Comparison of ENCODE assay signal across 17 cellular contexts in the genomic region with DNA sequence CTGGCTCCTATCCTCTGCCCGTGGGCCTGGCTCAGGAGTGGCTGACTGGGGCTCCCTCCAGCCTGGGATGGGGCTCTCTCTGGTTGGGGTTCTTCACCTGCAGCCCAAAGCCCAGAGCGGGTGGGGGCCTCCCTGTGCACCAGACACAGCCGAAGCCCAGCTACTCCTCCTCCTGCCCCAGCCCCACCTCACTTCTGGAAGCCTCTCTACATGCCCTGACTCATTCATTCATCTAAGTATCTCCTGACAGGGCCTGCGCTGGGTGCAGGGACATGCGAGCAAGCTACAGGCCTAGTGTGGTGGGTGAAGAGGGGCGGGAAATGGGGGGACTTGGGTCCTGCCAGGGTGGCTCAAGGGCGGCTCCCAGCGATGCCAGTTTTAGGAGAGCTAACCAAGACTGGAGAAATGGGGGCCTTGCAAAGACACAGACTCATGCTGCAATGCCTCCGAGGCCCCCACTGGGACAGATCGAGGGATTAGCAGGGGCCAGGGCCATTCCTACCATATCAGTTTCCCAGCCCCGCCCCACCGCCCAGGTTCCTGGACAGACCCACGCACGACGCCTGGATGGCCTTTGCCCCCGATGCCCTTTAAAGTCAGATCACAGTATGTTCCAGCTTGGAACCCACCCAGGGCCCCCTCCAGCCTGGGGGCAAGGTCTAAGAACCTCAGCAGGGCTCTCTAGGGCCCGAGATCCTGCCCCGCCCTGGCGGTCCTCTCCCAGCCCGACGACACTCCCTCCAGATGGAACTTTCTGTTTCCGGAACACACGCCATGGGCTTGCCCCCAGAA. TPM values are rescaled to one million over a fixed set of nuclear protein-coding genes. Genes with fewer than 3 reads are reported as not detected.
DNase-seq lines count a peak whose midpoint lies in the region; ATAC-seq and TF ChIP-seq lines count a peak whose summit lies in the region.
"Had no signal": no experiment of that assay in that cellular context is flagged by ENCODE, and none has a peak within 500 bp of the region (broad histone marks: within the 10 kb centered on the region; RNA-seq: fewer than 3 reads in every experiment).

No MANE protein-coding gene starts in this region.

- POLR2A ChIA-PET in activated CD4-positive, alpha-beta memory T cell treated with anti-CD3 and anti-CD28 coated beads for 36 hours (lab: Charles Lee) = interaction anchor here (0.8 to 2.0 kb wide), 4 partner anchors 11 to 32 kb away, joined by 3 to 8 read pairs (median 4); partner anchors contain the start of genes JUND and LSM4

- DNase-seq in activated CD8-positive, alpha-beta memory T cell treated with anti-CD3 and anti-CD28 coated beads, Interleukin-2, amount 10 ng/mL, durations not matched to agents 7 days and 5 days = no peak
- DNase-seq in activated CD8-positive, alpha-beta memory T cell treated with anti-CD3 and anti-CD28 coated beads, Interleukin-2, amount 50 U/mL, for 4 hours = no peak
- no peak for DNase-seq in activated CD4-positive, alpha-beta memory T cell treated with anti-CD3 and anti-CD28 coated beads for 36 hours
- no peak for DNase-seq in immature natural killer cell
- no peak for DNase-seq in stomach
- no peak for DNase-seq in foreskin melanocyte
- no peak for DNase-seq in omental fat pad (ENCODE audit: low spot score)
- DNase-seq: activated T-cell treated with anti-CD3 and anti-CD28 coated beads, Interleukin-2, amount 50 U/mL, for 72 hours; amniotic stem cell; dorsolateral prefrontal cortex; GOT3; NCI-H2081; NCI-H446 treated with DMSO at 0.1 percent for 48 hours had no signal

- H3K9me3 Mint-ChIP-seq in activated CD8-positive, alpha-beta memory T cell treated with anti-CD3 and anti-CD28 coated beads, Interleukin-2, amount 10 ng/mL, durations not matched to agents 7 days and 5 days (ENCODE audit: low read depth) = no peaks in the 10 kb centered on the region
- no peaks in the 10 kb centered on the region for H3K9me3 Mint-ChIP-seq in activated CD4-positive, alpha-beta memory T cell treated with anti-CD3 and anti-CD28 coated beads for 36 hours
- H3K9me3 Mint-ChIP-seq in immature natural killer cell = no peaks in the 10 kb centered on the region
- H3K9me3 Mint-ChIP-seq: activated T-cell treated with anti-CD3 and anti-CD28 coated beads, Interleukin-2, amount 50 U/mL, for 72 hours had no signal

- no peaks in the 10 kb centered on the region for H3K9me3 ChIP-seq in stomach
- H3K9me3 ChIP-seq: esophagus muscularis mucosa, right lobe of liver had no signal

- whole genome bisulfite sequencing in stomach, 5 donors = 59 to 79% (median 63%) methylated on average over 16 to 23 of the region's 23 CpGs

- no peak overlapping the region for H3K4me3 ChIP-seq in stomach
- H3K4me3 ChIP-seq: dorsolateral prefrontal cortex, esophagus muscularis mucosa, right lobe of liver had no signal

- TF ChIP-seq EP300 in stomach (IDR thresholded peaks at IDR 0.05) = no peak

- intact Hi-C loops in activated CD4-positive, alpha-beta memory T cell treated with anti-CD3 and anti-CD28 coated beads for 36 hours (cut with micrococcal nuclease) = no loop called here
- intact Hi-C loops in stomach (cut with DNase I; ENCODE audit: low total_unique reads) = no loop called here

- peaks cover 29 to 68% (median 43%) of the 10 kb centered on the region in 4 donors for H3K4me1 ChIP-seq in stomach

- TF ChIP-seq POLR2A in stomach (IDR thresholded peaks at IDR 0.05) = no peak

- H3K36me3 ChIP-seq in stomach = peaks cover 33 to 88% (median 75%) of the 10 kb centered on the region in 4 donors

- CTCF ChIA-PET in activated CD8-positive, alpha-beta memory T cell treated with anti-CD3 and anti-CD28 coated beads, Interleukin-2, amount 10 ng/mL, durations not matched to agents 7 days and 5 days (lab: Charles Lee) = interaction anchor here (3.2 to 17.3 kb wide), 2 partner anchors 11 to 29 kb away, joined by 16 to 399 read pairs; partner anchors contain the start of genes JUND and LSM4
- CTCF ChIA-PET in activated CD4-positive, alpha-beta memory T cell treated with anti-CD3 and anti-CD28 coated beads for 36 hours (lab: Charles Lee) = interaction anchor here (1.7 to 4.2 kb wide), 2 partner anchors 12 to 31 kb away, joined by 6 to 30 read pairs; partner anchors contain the start of gene JUND

- H3K4me3 Mint-ChIP-seq in activated CD8-positive, alpha-beta memory T cell treated with anti-CD3 and anti-CD28 coated beads, Interleukin-2, amount 10 ng/mL, durations not matched to agents 7 days and 5 days = no peak overlapping the region
- no peak overlapping the region for H3K4me3 Mint-ChIP-seq in activated CD4-positive, alpha-beta memory T cell treated with anti-CD3 and anti-CD28 coated beads for 36 hours
- H3K4me3 Mint-ChIP-seq in immature natural killer cell = no peak overlapping the region
- H3K4me3 Mint-ChIP-seq: activated T-cell treated with anti-CD3 and anti-CD28 coated beads, Interleukin-2, amount 50 U/mL, for 72 hours had no signal

- H3K27me3 ChIP-seq in stomach = no peaks in the 10 kb centered on the region
- H3K27me3 ChIP-seq: dorsolateral prefrontal cortex, esophagus muscularis mucosa, right lobe of liver had no signal

- H3K27ac ChIP-seq in stomach = peak overlapping the region in 3 of 5 donors; percentile 8 to 63 (median 17)
- H3K27ac ChIP-seq: HL-60, right lobe of liver had no signal

- no peaks in the 10 kb centered on the region for H3K27me3 Mint-ChIP-seq in activated CD8-positive, alpha-beta memory T cell treated with anti-CD3 and anti-CD28 coated beads, Interleukin-2, amount 10 ng/mL, durations not matched to agents 7 days and 5 days
- no peaks in the 10 kb centered on the region for H3K27me3 Mint-ChIP-seq in activated CD4-positive, alpha-beta memory T cell treated with anti-CD3 and anti-CD28 coated beads for 36 hours
- H3K27me3 Mint-ChIP-seq in immature natural killer cell (ENCODE audit: low read depth in 3 of 3) = peaks cover 0 to 8% (median 2%) of the 10 kb centered on the region in 3 donors

- TF ChIP-seq CTCF in stomach (IDR thresholded peaks at IDR 0.05) (no peak), omental fat pad (IDR thresholded peaks at IDR 0.05) (no peak)

- peaks cover 40% of the 10 kb centered on the region for H3K4me1 Mint-ChIP-seq in activated CD8-positive, alpha-beta memory T cell treated with anti-CD3 and anti-CD28 coated beads, Interleukin-2, amount 10 ng/mL, durations not matched to agents 7 days and 5 days
- peaks cover 30% of the 10 kb centered on the region for H3K4me1 Mint-ChIP-seq in activated CD4-positive, alpha-beta memory T cell treated with anti-CD3 and anti-CD28 coated beads for 36 hours (ENCODE audit: low read depth)
- peaks cover 15 to 23% of the 10 kb centered on the region in 2 donors for H3K4me1 Mint-ChIP-seq in immature natural killer cell

- H3K27ac Mint-ChIP-seq in activated CD8-positive, alpha-beta memory T cell treated with anti-CD3 and anti-CD28 coated beads, Interleukin-2, amount 10 ng/mL, durations not matched to agents 7 days and 5 days = peak overlapping the region; percentile 36
- peak overlapping the region; percentile 38 for H3K27ac Mint-ChIP-seq in activated CD4-positive, alpha-beta memory T cell treated with anti-CD3 and anti-CD28 coated beads for 36 hours
- H3K27ac Mint-ChIP-seq in immature natural killer cell = peak overlapping the region in 5 of 6 donors; percentile 10 to 66 (median 40)
- H3K27ac Mint-ChIP-seq: activated T-cell treated with anti-CD3 and anti-CD28 coated beads, Interleukin-2, amount 50 U/mL, for 72 hours had no signal

- ATAC-seq in activated CD8-positive, alpha-beta memory T cell treated with anti-CD3 and anti-CD28 coated beads, Interleukin-2, amount 10 ng/mL, durations not matched to agents 7 days and 5 days = no peak
- ATAC-seq in GM21360 (IDR thresholded peaks at IDR 0.05; ENCODE audit: unreplicated experiment) (no peak), omental fat pad (ENCODE audit: low FRiP score) (no peak)
- ATAC-seq: activated T-cell treated with anti-CD3 and anti-CD28 coated beads, Interleukin-2, amount 50 U/mL, for 72 hours had no signal

- peaks cover 33% of the 10 kb centered on the region for H3K36me3 Mint-ChIP-seq in activated CD8-positive, alpha-beta memory T cell treated with anti-CD3 and anti-CD28 coated beads, Interleukin-2, amount 10 ng/mL, durations not matched to agents 7 days and 5 days
- H3K36me3 Mint-ChIP-seq in activated CD4-positive, alpha-beta memory T cell treated with anti-CD3 and anti-CD28 coated beads for 36 hours = peaks cover 43% of the 10 kb centered on the region
- peaks cover 4 to 6% (median 5%) of the 10 kb centered on the region in 3 donors for H3K36me3 Mint-ChIP-seq in immature natural killer cell

RNA-seq across cellular contexts. Expression of gene LSM4, which starts 12.6 kb away (rescaled TPM):
- total RNA-seq in activated CD8-positive, alpha-beta memory T cell treated with anti-CD3 and anti-CD28 coated beads, Interleukin-2, amount 10 ng/mL, durations not matched to agents 7 days and 5 days = 100 to 1,000 TPM; 209 to 236 TPM
- 100 to 1,000 TPM; 356 to 361 TPM for total RNA-seq in activated CD4-positive, alpha-beta memory T cell treated with anti-CD3 and anti-CD28 coated beads for 36 hours
- polyA plus RNA-seq in immature natural killer cell (100 to 1,000 TPM; 128 to 189 (median 178) TPM), stomach (100 to 1,000 TPM; 114 to 181 (median 173) TPM)
- total RNA-seq in stomach (100 to 1,000 TPM in 2 of 5 donors, 10 to 100 TPM in 3; 24.1 to 185 (median 98.6) TPM), omental fat pad (100 to 1,000 TPM in 1 of 4 donors, 10 to 100 TPM in 3; 58.6 to 140 (median 93.1) TPM)

RNA-seq across cellular contexts. Expression of gene JUND, which starts 28.9 kb away (rescaled TPM):
- total RNA-seq in activated CD8-positive, alpha-beta memory T cell treated with anti-CD3 and anti-CD28 coated beads, Interleukin-2, amount 10 ng/mL, durations not matched to agents 7 days and 5 days = 100 to 1,000 TPM; 498 to 501 TPM
- total RNA-seq in activated CD4-positive, alpha-beta memory T cell treated with anti-CD3 and anti-CD28 coated beads for 36 hours = 100 to 1,000 TPM; 232 to 236 TPM
- polyA plus RNA-seq in immature natural killer cell (10 to 100 TPM; 15.0 to 71.8 (median 54.7) TPM), stomach (100 to 1,000 TPM in 2 of 3 donors, 10 to 100 TPM in 1; 78.6 to 272 (median 102) TPM)
- total RNA-seq in stomach (1,000 to 10,000 TPM in 2 of 5 donors, 100 to 1,000 TPM in 3; 118 to 1,659 (median 737) TPM), omental fat pad (100 to 1,000 TPM; 398 to 859 (median 623) TPM)

RNA-seq across cellular contexts. Expression of gene PGPEP1, which starts 30.1 kb away (rescaled TPM):
- total RNA-seq in activated CD8-positive, alpha-beta memory T cell treated with anti-CD3 and anti-CD28 coated beads, Interleukin-2, amount 10 ng/mL, durations not matched to agents 7 days and 5 days = 10 to 100 TPM; 35.5 to 44.7 TPM
- 10 to 100 TPM; 29.0 to 30.8 TPM for total RNA-seq in activated CD4-positive, alpha-beta memory T cell treated with anti-CD3 and anti-CD28 coated beads for 36 hours
- 10 to 100 TPM in 2 of 3 donors, 1 to 10 TPM in 1; 8.2 to 20.6 (median 17.5) TPM for polyA plus RNA-seq in immature natural killer cell
- 10 to 100 TPM in 4 of 5 donors, 1 to 10 TPM in 1; 8.0 to 58.9 (median 22.9) TPM for total RNA-seq in stomach
- 10 to 100 TPM in 2 of 3 donors, 1 to 10 TPM in 1; 8.4 to 40.0 (median 31.8) TPM for polyA plus RNA-seq in stomach
- 10 to 100 TPM; 15.6 to 25.2 (median 18.0) TPM for total RNA-seq in omental fat pad

RNA-seq across cellular contexts. Expression of gene IQCN, which starts 36.1 kb away (rescaled TPM):
- 1 to 10 TPM; 2.2 to 3.1 TPM for total RNA-seq in activated CD8-positive, alpha-beta memory T cell treated with anti-CD3 and anti-CD28 coated beads, Interleukin-2, amount 10 ng/mL, durations not matched to agents 7 days and 5 days
- under 1 TPM; 0.36 to 0.39 TPM for total RNA-seq in activated CD4-positive, alpha-beta memory T cell treated with anti-CD3 and anti-CD28 coated beads for 36 hours
- polyA plus RNA-seq in immature natural killer cell (under 1 TPM in 1 of 3 donors, not detected in 2; 0.15 TPM), stomach (1 to 10 TPM; 1.4 to 2.7 (median 2.6) TPM)
- total RNA-seq in stomach (10 to 100 TPM in 1 of 5 donors, 1 to 10 TPM in 3, not detected in 1; 2.4 to 35.7 (median 4.0) TPM), omental fat pad (10 to 100 TPM in 2 of 4 donors, 1 to 10 TPM in 2; 1.7 to 15.9 (median 7.4) TPM)
